Comparison of ENCODE assay signal across 9 cellular contexts in the genomic region with DNA sequence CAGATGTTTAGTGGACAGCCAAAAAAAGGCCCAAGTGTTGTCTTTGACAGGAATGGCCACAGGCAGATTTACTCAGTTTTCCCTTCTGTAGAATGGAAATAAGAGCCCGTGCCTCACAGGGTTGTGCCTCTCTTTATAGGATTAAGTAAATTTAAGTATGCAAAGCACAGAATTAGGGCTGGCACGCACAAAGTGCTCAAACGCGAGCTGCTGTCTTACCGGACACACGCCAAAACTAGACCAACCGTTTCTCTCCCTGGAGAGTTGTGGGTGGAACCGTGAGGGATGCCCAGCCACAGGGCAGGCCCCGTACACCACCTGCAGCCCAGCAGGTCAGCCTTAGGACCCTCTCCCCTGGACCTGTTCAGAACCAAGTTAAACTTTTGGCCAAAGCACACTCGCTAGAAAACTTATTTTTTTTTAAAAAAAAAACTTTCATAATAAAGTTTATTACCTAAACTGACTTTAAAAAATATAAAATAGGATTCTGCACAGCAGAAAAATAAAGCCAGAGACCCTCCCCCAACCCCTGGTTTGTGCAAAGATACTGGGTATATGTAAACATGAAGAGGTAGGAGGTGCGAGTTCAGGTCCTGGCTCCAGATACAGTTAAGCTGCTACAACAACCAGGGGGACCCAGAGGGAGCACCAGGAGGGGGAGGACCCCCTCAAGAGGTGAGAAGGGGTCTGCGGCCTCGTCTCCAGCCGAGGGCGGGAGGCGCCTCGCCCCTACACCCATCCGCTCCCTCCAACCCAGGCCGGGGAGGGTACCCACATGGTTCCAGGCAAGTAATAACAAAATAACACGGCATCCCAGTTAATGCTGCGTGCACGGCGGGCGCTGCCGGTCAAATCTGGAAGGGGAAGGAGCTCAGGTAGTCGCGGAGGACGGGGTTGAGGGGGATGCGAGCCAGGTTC. TPM values are rescaled to one million over a fixed set of nuclear protein-coding genes. Genes with fewer than 3 reads are reported as not detected.
DNase-seq lines count a peak whose midpoint lies in the region; FAIRE-seq and TF ChIP-seq lines count a peak whose summit lies in the region.
"Had no signal": no experiment of that assay in that cellular context is flagged by ENCODE, and none has a peak within 500 bp of the region (broad histone marks: within the 10 kb centered on the region; RNA-seq: fewer than 3 reads in every experiment).

No MANE protein-coding gene starts in this region.

- H2BK120ac ChIP-seq in H1 (replicated peaks; ENCODE audit: low read depth, low read length): no peak overlapping the region

- peaks cover 11 to 22% of the 10 kb centered on the region in 2 experiments for H4K20me1 ChIP-seq in H1 (replicated peaks in 1 of 2; ENCODE audit: control insufficient read depth in 1 of 2, insufficient read depth in 2 of 2, low read length in 2 of 2)

- H2BK15ac ChIP-seq in H1 (ENCODE audit: low read length): no peak overlapping the region

- no peak overlapping the region for H4K91ac ChIP-seq in H1 (replicated peaks; ENCODE audit: insufficient read length, low read length)

- peaks cover 7% of the 10 kb centered on the region for H3K4me1 Mint-ChIP-seq in Caco-2 (ENCODE audit: low read depth, unreplicated experiment)

- peaks cover 0 to 28% of the 10 kb centered on the region in 2 experiments; a peak in 2 of 4 replicates for H3K79me2 ChIP-seq in H1 (ENCODE audit: control insufficient read depth in 1 of 2, insufficient read depth in 2 of 2, low read length in 2 of 2)

- H3K36me3 ChIP-seq in Caco-2 (ENCODE audit: control insufficient read depth, insufficient read depth, low read length) (no peaks in the 10 kb centered on the region), Peyer's patch (no peaks in the 10 kb centered on the region), H1 (ENCODE audit: control insufficient read depth in 2 of 4, insufficient read depth in 4 of 4, low read length in 3 of 4) (peaks cover 0 to 8% (median 5%) of the 10 kb centered on the region in 4 experiments; a peak in 5 of 8 replicates), neuron (ENCODE audit: insufficient read depth, low read length) (no peaks in the 10 kb centered on the region)

- H3K4me1 ChIP-seq in Caco-2 (peaks cover 9% of the 10 kb centered on the region), Peyer's patch (peaks cover 3 to 39% (median 12%) of the 10 kb centered on the region in 4 donors), H1 (replicated peaks in 1 of 4; ENCODE audit: control insufficient read depth in 3 of 4, insufficient read depth in 4 of 4, low read length in 3 of 4) (peaks cover 0 to 19% (median 8%) of the 10 kb centered on the region in 4 experiments; a peak in 5 of 7 replicates), neuron (ENCODE audit: insufficient read depth, low read length) (peaks cover 14% of the 10 kb centered on the region)

- H3K18ac ChIP-seq in H1 (ENCODE audit: extremely low read depth, low read length): peak overlapping the region; percentile 48; the same call in 1 of the 2 replicates

- H3K36me3 Mint-ChIP-seq in Caco-2 (ENCODE audit: insufficient read depth, unreplicated experiment): peaks cover 51% of the 10 kb centered on the region

- peaks cover 4% of the 10 kb centered on the region for H3K79me1 ChIP-seq in H1 (ENCODE audit: low read depth, low read length)

- no peak overlapping the region for H2BK20ac ChIP-seq in H1 (ENCODE audit: low read length)

- BruUV-seq in Caco-2 (replicated peaks; lab: Mats Ljungman, UMichigan): TSS peak; percentile 45

- DNase-seq in Caco-2: no peak
- DNase-seq in Peyer's patch: peak in 1 of 3 donors; percentile 52
- DNase-seq in H1 (ENCODE audit: low read depth in 1 of 2, low spot score in 2 of 2): no peak
- DNase-seq in NOMO-1 treated with DMSO at 0.1 percent for 48 hours (lab: John Stamatoyannopoulos, UW; ENCODE audit: unreplicated experiment): no peak
- DNase-seq in mesenteric fat pad (ENCODE audit: low spot score): no peak
- DNase-seq in stimulated activated CD4-positive, alpha-beta T cell treated with anti-CD3 and anti-CD28 coated beads, Interleukin-12 subunit alpha, Interleukin-12 subunit beta, amount 100 ng/mL, for 4 hours: no peak
- DNase-seq in stimulated activated CD4-positive, alpha-beta T cell treated with anti-CD3 and anti-CD28 coated beads, Interleukin-4, amount 100 ng/mL, for 1 hour: no peak

- FAIRE-seq in H1 (lab: Jason Lieb, UNC): no peak

- H3K56ac ChIP-seq in H1 (replicated peaks; ENCODE audit: insufficient read length, low read depth, low read length): peak overlapping the region; percentile 19

- no peak overlapping the region for H3K4ac ChIP-seq in H1 (replicated peaks; ENCODE audit: insufficient read length, low read depth, low read length)

- TF ChIP-seq POLR2A in Peyer's patch (IDR thresholded peaks at IDR 0.05) (no peak), H1 (IDR thresholded peaks at IDR 0.05; ENCODE audit: control extremely low read depth in 1 of 2, low read depth in 2 of 2, low read length in 2 of 2) (0 out of 3 replicates have a peak, but pooled peaks of 1 of the 2 experiments have one; percentile 19)

- 0 out of 2 replicates have a peak overlapping the region, but pooled peaks have one; percentile 16 for H2BK5ac ChIP-seq in H1 (ENCODE audit: low read depth, low read length)

- no peaks in the 10 kb centered on the region for H3K9me3 Mint-ChIP-seq in Caco-2 (ENCODE audit: unreplicated experiment)

- TF ChIP-seq CTCF in Caco-2 (IDR thresholded peaks at IDR 0.05; ENCODE audit: insufficient read depth in 1 of 2, low read depth in 1 of 2, low read length in 1 of 2, severe bottlenecking in 1 of 2, unreplicated experiment in 1 of 2): no peak
- no peak for TF ChIP-seq CTCF in Peyer's patch (IDR thresholded peaks at IDR 0.05)
- TF ChIP-seq CTCF in H1 (IDR thresholded peaks at IDR 0.05; ENCODE audit: control extremely low read depth in 1 of 3, insufficient read depth in 1 of 3, low read depth in 1 of 3, low read length in 3 of 3): no peak

- H3K9me3 ChIP-seq in Caco-2 (no peaks in the 10 kb centered on the region), Peyer's patch (no peaks in the 10 kb centered on the region), H1 (ENCODE audit: insufficient read depth in 2 of 2, low read depth in 1 of 2, low read length in 1 of 2) (no peaks in the 10 kb centered on the region), neuron (ENCODE audit: low read length) (no peaks in the 10 kb centered on the region)

- no peak for TF ChIP-seq RAD21 in H1 (IDR thresholded peaks at IDR 0.05 in 1 of 2, conservative IDR thresholded peaks at IDR 0.05 in 1 of 2; ENCODE audit: low read depth in 2 of 2, low read length in 2 of 2)

- H4K8ac ChIP-seq in H1 (ENCODE audit: extremely low read depth, insufficient read depth, low read length): peak overlapping the region; percentile 92

- H3K9ac ChIP-seq in H1 (replicated peaks in 1 of 4; ENCODE audit: extremely low read depth in 1 of 4, low read depth in 3 of 4, low read length in 3 of 4): peak overlapping the region in 3 of 4 experiments; percentile 2 to 46 (median 45); a peak in 5 of 7 replicates

- no peak overlapping the region for H3K23ac ChIP-seq in H1 (ENCODE audit: insufficient read length)

- H3K27ac Mint-ChIP-seq in Caco-2 (ENCODE audit: unreplicated experiment): peak overlapping the region; percentile 67

- POLR2A ChIA-PET in Caco-2 (lab: Charles Lee): interaction anchor here (0.6 to 3.6 kb wide), 4 partner anchors 26 to 283 kb away, joined by 3 to 21 read pairs (median 6); no protein-coding TSS in a partner anchor
- POLR2A ChIA-PET in H1 (lab: Charles Lee; ENCODE audit: partially characterized antibody): interaction anchor here (0.7 to 4.6 kb wide), 36 partner anchors 8 to 259 kb away, joined by 3 to 32 read pairs (median 7); a partner anchor contains a TSS

- WGBS in H1 (ENCODE audit: extremely low coverage in 1 of 2, insufficient coverage in 1 of 2, insufficient read length in 1 of 2, insufficient replicate concordance in 2 of 2, low coverage in 1 of 2, low lambda C conversion rate in 2 of 2, missing lambda C conversion rate in 1 of 2), 2 experiments: 42% methylated on average over 29 of the region's 29 CpGs; no CpG with 5 or more reads in 1 of the 2 experiments

- no peak overlapping the region for H2AK5ac ChIP-seq in H1 (ENCODE audit: low read depth, low read length)

- peak overlapping the region; percentile 82 to 86 for H3K4me2 ChIP-seq in H1 (ENCODE audit: insufficient read depth in 1 of 2, low read depth in 2 of 2, low read length in 2 of 2)

- H3K4me3 ChIP-seq in Caco-2 (ENCODE audit: low read depth, low read length) (peak overlapping the region; percentile 81), Peyer's patch (peak overlapping the region; percentile 83 to 99 (median 97)), H1 (ENCODE audit: extremely low read depth in 1 of 4, insufficient read depth in 2 of 4, low read depth in 3 of 4, low read length in 4 of 4) (peak overlapping the region; percentile 59 to 97 (median 74)), neuron (ENCODE audit: low read length) (peak overlapping the region; percentile 76)

- peak overlapping the region; percentile 97 for H3K4me3 Mint-ChIP-seq in Caco-2 (ENCODE audit: unreplicated experiment)

- H3K27me3 Mint-ChIP-seq in Caco-2 (ENCODE audit: insufficient read depth, unreplicated experiment): no peaks in the 10 kb centered on the region

- CTCF ChIA-PET in Caco-2 (lab: Charles Lee) (interaction anchor here (1.2 to 2.0 kb wide), 8 partner anchors 30 to 286 kb away, joined by 3 to 23 read pairs (median 8); no protein-coding TSS in a partner anchor), H1 (lab: Charles Lee; ENCODE audit: partially characterized antibody) (interaction anchor here (0.6 to 6.8 kb wide), 27 partner anchors 13 to 304 kb away, joined by 3 to 79 read pairs (median 5); a partner anchor contains a TSS)

- H3K27ac ChIP-seq in Peyer's patch (peak overlapping the region; percentile 98 to 99 (median 98)), H1 (ENCODE audit: low read depth, low read length) (no peak overlapping the region)

- no peak for TF ChIP-seq EP300 in H1 (IDR thresholded peaks at IDR 0.05; ENCODE audit: borderline replicate concordance in 1 of 2, low read depth in 2 of 2, low read length in 2 of 2)

- no peak overlapping the region for H3K14ac ChIP-seq in H1 (ENCODE audit: insufficient read length)

- H3K23me2 ChIP-seq in H1 (ENCODE audit: low read depth, low read length): peaks cover 15% of the 10 kb centered on the region

- H4K5ac ChIP-seq in H1 (ENCODE audit: insufficient read length, low read depth, low read length): no peak overlapping the region

- H2BK12ac ChIP-seq in H1 (ENCODE audit: low read depth, low read length): no peak overlapping the region

- intact Hi-C loops in Caco-2 (cut with micrococcal nuclease; ENCODE audit: unreplicated experiment): loop anchor here (10.0 kb wide), 1 partner anchor 149 kb away; no protein-coding TSS in a partner anchor

- H2AFZ ChIP-seq in H1 (ENCODE audit: low read length) (no peak overlapping the region), neuron (ENCODE audit: low read depth, low read length) (no peak overlapping the region)

- no peaks in the 10 kb centered on the region for H3K27me3 ChIP-seq in Caco-2 (replicated peaks; ENCODE audit: control insufficient read depth, insufficient read depth, low read length)
- H3K27me3 ChIP-seq in Peyer's patch: no peaks in the 10 kb centered on the region
- H3K27me3 ChIP-seq in H1 (replicated peaks in 1 of 4; ENCODE audit: control insufficient read depth in 3 of 4, extremely low read depth in 1 of 4, insufficient read depth in 3 of 4, low read length in 3 of 4): no peaks in the 10 kb centered on the region; a peak in 1 of 7 replicates
- no peaks in the 10 kb centered on the region for H3K27me3 ChIP-seq in neuron (ENCODE audit: insufficient read depth, low read length)

RNA-seq across cellular contexts. Expression of a gene that starts 1.8 kb away (rescaled TPM):
- 8.1 and 13.2 TPM in 2 replicates for total RNA-seq in Caco-2 (2022)
- total RNA-seq in Peyer's patch: 10 to 100 TPM in 3 of 4 donors, 1 to 10 TPM in 1; 8.7 to 19.0 (median 15.3) TPM
- total RNA-seq in H1 (2021; fragmentation: NEBNext Ultra II Directional; extraction: Animal tissue kit (Norgen Biotek cat#: 25700)): 48.9 and 49.8 TPM in 2 replicates
- polyA plus RNA-seq in H1 (2011; rRNA removed): 21.0 and 46.5 TPM in 2 replicates
- polyA plus RNA-seq in H1 (2011; cell fraction: cytosol; rRNA removed): 17.0 TPM
- 36.0 TPM for polyA plus RNA-seq in H1 (2011; cell fraction: nucleus; rRNA removed)
- 9.9 to 28.9 TPM (median 25.5 TPM) in 4 replicates for polyA plus RNA-seq in H1 (2012, experiment 1 of 2)
- polyA plus RNA-seq in H1 (2012, experiment 2 of 2): 20.5 TPM
- polyA plus RNA-seq in H1 (2013, experiment 1 of 2): 83.3 TPM
- polyA plus RNA-seq in H1 (2013, experiment 2 of 2): 90.5 TPM
- polyA minus RNA-seq in H1 (2011; rRNA and poly(A)+ RNA removed): 1.7 and 4.1 TPM in 2 replicates
- 22.5 TPM for polyA minus RNA-seq in H1 (2011; cell fraction: cytosol; rRNA and poly(A)+ RNA removed)
- 60.0 TPM for polyA minus RNA-seq in H1 (2011; cell fraction: nucleus; rRNA and poly(A)+ RNA removed)
- 35.0 TPM for total RNA-seq in mesenteric fat pad

RNA-seq across cellular contexts. Expression of a gene that starts 14.9 kb away (rescaled TPM):
- total RNA-seq in Caco-2 (2022) (not detected in 2 replicates), Peyer's patch (not detected), mesenteric fat pad (not detected)
- total RNA-seq in H1 (2021; fragmentation: NEBNext Ultra II Directional; extraction: Animal tissue kit (Norgen Biotek cat#: 25700)): not detected in 2 replicates
- polyA plus RNA-seq in H1 (2011; rRNA removed): not detected in 2 replicates
- polyA plus RNA-seq in H1 (2011; cell fraction: cytosol; rRNA removed): not detected
- not detected for polyA plus RNA-seq in H1 (2011; cell fraction: nucleus; rRNA removed)
- polyA plus RNA-seq in H1 (2012, experiment 1 of 2): not detected in 4 replicates
- not detected for polyA plus RNA-seq in H1 (2012, experiment 2 of 2)
- not detected for polyA plus RNA-seq in H1 (2013, experiment 1 of 2)
- not detected for polyA plus RNA-seq in H1 (2013, experiment 2 of 2)
- polyA minus RNA-seq in H1 (2011; rRNA and poly(A)+ RNA removed): not detected in 2 replicates
- not detected for polyA minus RNA-seq in H1 (2011; cell fraction: cytosol; rRNA and poly(A)+ RNA removed)
- not detected for polyA minus RNA-seq in H1 (2011; cell fraction: nucleus; rRNA and poly(A)+ RNA removed)
- total RNA-seq: myocyte had no signal

RNA-seq across cellular contexts. Expression of a gene that starts 19.2 kb away (rescaled TPM):
- total RNA-seq in Caco-2 (2022) (not detected in 2 replicates), Peyer's patch (not detected), mesenteric fat pad (not detected)
- total RNA-seq in H1 (2021; fragmentation: NEBNext Ultra II Directional; extraction: Animal tissue kit (Norgen Biotek cat#: 25700)): not detected in 2 replicates
- not detected in 2 replicates for polyA plus RNA-seq in H1 (2011; rRNA removed)
- not detected for polyA plus RNA-seq in H1 (2011; cell fraction: cytosol; rRNA removed)
- polyA plus RNA-seq in H1 (2011; cell fraction: nucleus; rRNA removed): not detected
- not detected in 4 replicates for polyA plus RNA-seq in H1 (2012, experiment 1 of 2)
- polyA plus RNA-seq in H1 (2012, experiment 2 of 2): not detected
- polyA plus RNA-seq in H1 (2013, experiment 1 of 2): not detected
- not detected for polyA plus RNA-seq in H1 (2013, experiment 2 of 2)
- polyA minus RNA-seq in H1 (2011; rRNA and poly(A)+ RNA removed): not detected in 2 replicates
- not detected for polyA minus RNA-seq in H1 (2011; cell fraction: cytosol; rRNA and poly(A)+ RNA removed)
- not detected for polyA minus RNA-seq in H1 (2011; cell fraction: nucleus; rRNA and poly(A)+ RNA removed)
- total RNA-seq: myocyte had no signal

RNA-seq across cellular contexts. Expression of a gene that starts 22.0 kb away (rescaled TPM):
- total RNA-seq in Caco-2 (2022): not detected in 2 replicates
- not detected for total RNA-seq in Peyer's patch
- not detected in 2 replicates for total RNA-seq in H1 (2021; fragmentation: NEBNext Ultra II Directional; extraction: Animal tissue kit (Norgen Biotek cat#: 25700))
- not detected in 2 replicates for polyA plus RNA-seq in H1 (2011; rRNA removed)
- not detected for polyA plus RNA-seq in H1 (2011; cell fraction: cytosol; rRNA removed)
- not detected for polyA plus RNA-seq in H1 (2011; cell fraction: nucleus; rRNA removed)
- not detected in 4 replicates for polyA plus RNA-seq in H1 (2012, experiment 1 of 2)
- not detected for polyA plus RNA-seq in H1 (2012, experiment 2 of 2)
- not detected for polyA plus RNA-seq in H1 (2013, experiment 1 of 2)
- polyA plus RNA-seq in H1 (2013, experiment 2 of 2): not detected
- polyA minus RNA-seq in H1 (2011; rRNA and poly(A)+ RNA removed): not detected in 2 replicates
- polyA minus RNA-seq in H1 (2011; cell fraction: cytosol; rRNA and poly(A)+ RNA removed): not detected
- polyA minus RNA-seq in H1 (2011; cell fraction: nucleus; rRNA and poly(A)+ RNA removed): not detected
- total RNA-seq in mesenteric fat pad: not detected
- total RNA-seq: myocyte had no signal

RNA-seq across cellular contexts. Expression of a gene that starts 26.9 kb away (rescaled TPM):
- not detected in 2 replicates for total RNA-seq in Caco-2 (2022)
- not detected for total RNA-seq in Peyer's patch
- total RNA-seq in H1 (2021; fragmentation: NEBNext Ultra II Directional; extraction: Animal tissue kit (Norgen Biotek cat#: 25700)): 0.82 and 0.92 TPM in 2 replicates
- polyA plus RNA-seq in H1 (2011; rRNA removed): 0.54 TPM in 1 of 2 replicates, not detected in the other
- 0.65 TPM for polyA plus RNA-seq in H1 (2011; cell fraction: cytosol; rRNA removed)
- polyA plus RNA-seq in H1 (2011; cell fraction: nucleus; rRNA removed): 0.47 TPM
- polyA plus RNA-seq in H1 (2012, experiment 1 of 2): 0.60 to 1.1 TPM in 2 of 4 replicates, not detected in the others
- not detected for polyA plus RNA-seq in H1 (2012, experiment 2 of 2)
- 1.3 TPM for polyA plus RNA-seq in H1 (2013, experiment 1 of 2)
- 0.68 TPM for polyA plus RNA-seq in H1 (2013, experiment 2 of 2)
- not detected in 2 replicates for polyA minus RNA-seq in H1 (2011; rRNA and poly(A)+ RNA removed)
- polyA minus RNA-seq in H1 (2011; cell fraction: cytosol; rRNA and poly(A)+ RNA removed): not detected
- polyA minus RNA-seq in H1 (2011; cell fraction: nucleus; rRNA and poly(A)+ RNA removed): not detected
- total RNA-seq in mesenteric fat pad: not detected
- total RNA-seq: myocyte had no signal
